8 cellular contexts compared by ENCODE assay signal in the genomic region with DNA sequence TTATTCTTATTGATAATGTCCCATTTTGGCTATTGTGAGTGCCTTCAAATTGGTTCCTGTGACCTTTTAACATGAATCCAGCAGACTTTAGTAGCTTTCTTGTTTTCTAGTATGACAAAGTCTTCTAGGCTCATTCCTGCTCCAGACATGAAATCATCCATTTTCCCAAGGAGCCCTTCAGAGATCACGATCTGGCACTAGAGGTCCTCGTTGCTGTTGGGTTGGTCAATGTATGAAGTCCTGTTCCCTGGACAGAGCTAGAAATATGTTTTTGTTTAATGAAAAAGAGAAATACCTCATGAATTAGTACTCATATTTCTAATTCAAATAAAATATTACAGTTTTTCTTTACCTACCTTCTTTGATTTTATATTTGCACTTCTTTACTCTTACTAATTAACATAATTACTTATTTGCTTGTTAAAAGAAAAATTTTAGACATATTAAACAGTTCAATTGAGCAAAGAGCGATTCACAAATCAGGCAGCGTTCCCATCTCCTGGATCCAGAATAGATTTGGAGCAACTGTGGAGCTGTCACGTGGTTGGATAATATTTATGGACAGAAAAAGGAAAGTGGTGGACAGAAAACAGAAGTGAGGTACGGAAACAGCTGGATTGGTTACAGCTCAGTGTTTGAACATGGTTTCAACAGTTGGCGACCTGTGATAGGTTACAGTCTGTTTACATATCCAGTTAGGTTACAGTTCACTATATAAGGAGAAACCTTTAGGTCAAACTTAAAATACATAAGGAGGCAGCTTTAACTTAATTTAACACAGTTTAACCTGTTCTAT. TPM values are rescaled to one million over a fixed set of nuclear protein-coding genes. Genes with fewer than 3 reads are reported as not detected.
DNase-seq lines count a peak whose midpoint lies in the region; ATAC-seq, FAIRE-seq and TF ChIP-seq lines count a peak whose summit lies in the region.

No MANE protein-coding gene starts in this region.

- no peaks in the 10 kb centered on the region for H3K9me3 ChIP-seq in naive thymus-derived CD4-positive, alpha-beta T cell (ENCODE audit: control insufficient read depth in 2 of 3, low read length in 3 of 3)

- H3K27me3 ChIP-seq in bronchial epithelial cell (ENCODE audit: control insufficient read depth, insufficient read depth, low read length): no peaks in the 10 kb centered on the region
- no peaks in the 10 kb centered on the region for H3K27me3 ChIP-seq in naive thymus-derived CD4-positive, alpha-beta T cell (ENCODE audit: control insufficient read depth in 2 of 2, insufficient read depth in 2 of 2, low read length in 2 of 2)

- no peaks in the 10 kb centered on the region for H3K9me3 Mint-ChIP-seq in naive thymus-derived CD4-positive, alpha-beta T cell
- H3K9me3 Mint-ChIP-seq in activated CD4-positive, alpha-beta memory T cell treated with anti-CD3 and anti-CD28 coated beads for 36 hours: no peaks in the 10 kb centered on the region
- no peaks in the 10 kb centered on the region for H3K9me3 Mint-ChIP-seq in activated T-cell treated with anti-CD3 and anti-CD28 coated beads, Interleukin-2, amount 50 U/mL, for 72 hours
- H3K9me3 Mint-ChIP-seq in activated CD8-positive, alpha-beta T cell treated with anti-CD3 and anti-CD28 coated beads, Interleukin-2, amount 10 ng/mL, durations not matched to agents 7 days and 5 days (ENCODE audit: insufficient read depth): no peaks in the 10 kb centered on the region

- H3K4me3 Mint-ChIP-seq in naive thymus-derived CD4-positive, alpha-beta T cell: no peak overlapping the region
- no peak overlapping the region for H3K4me3 Mint-ChIP-seq in activated CD4-positive, alpha-beta memory T cell treated with anti-CD3 and anti-CD28 coated beads for 36 hours
- H3K4me3 Mint-ChIP-seq in activated T-cell treated with anti-CD3 and anti-CD28 coated beads, Interleukin-2, amount 50 U/mL, for 72 hours: no peak overlapping the region
- H3K4me3 Mint-ChIP-seq in activated CD8-positive, alpha-beta T cell treated with anti-CD3 and anti-CD28 coated beads, Interleukin-2, amount 10 ng/mL, durations not matched to agents 7 days and 5 days: no peak overlapping the region

- no peaks in the 10 kb centered on the region for H3K4me1 ChIP-seq in naive thymus-derived CD4-positive, alpha-beta T cell (ENCODE audit: control insufficient read depth in 2 of 2, insufficient read depth in 2 of 2, low read length in 2 of 2)

- DNase-seq in D341Med (ENCODE audit: low spot score): peak; percentile 53
- no peak for DNase-seq in LNCaP clone FGC (ENCODE audit: low read depth)
- peak; percentile 40 for DNase-seq in bronchial epithelial cell (ENCODE audit: low read depth)
- no peak for DNase-seq in naive thymus-derived CD4-positive, alpha-beta T cell
- DNase-seq in activated CD4-positive, alpha-beta memory T cell treated with anti-CD3 and anti-CD28 coated beads for 36 hours: no peak
- DNase-seq in activated T-cell treated with anti-CD3 and anti-CD28 coated beads, Interleukin-2, amount 50 U/mL, for 72 hours: no peak
- no peak for DNase-seq in activated CD8-positive, alpha-beta T cell treated with anti-CD3 and anti-CD28 coated beads, Interleukin-2, amount 10 ng/mL, durations not matched to agents 7 days and 5 days
- DNase-seq in T-helper 2 cell: no peak

- CTCF ChIA-PET in naive thymus-derived CD4-positive, alpha-beta T cell (lab: Charles Lee): no interaction called here
- CTCF ChIA-PET in activated CD4-positive, alpha-beta memory T cell treated with anti-CD3 and anti-CD28 coated beads for 36 hours (lab: Charles Lee): interaction anchor here (0.5 kb wide), 1 partner anchor 966 kb away, joined by 3 read pairs; no protein-coding TSS in a partner anchor
- CTCF ChIA-PET in activated CD8-positive, alpha-beta T cell treated with anti-CD3 and anti-CD28 coated beads, Interleukin-2, amount 10 ng/mL, durations not matched to agents 7 days and 5 days (lab: Charles Lee): interaction anchor here (1.0 kb wide), 1 partner anchor 108 kb away, joined by 3 read pairs; no protein-coding TSS in a partner anchor

- no peaks in the 10 kb centered on the region for H3K36me3 Mint-ChIP-seq in naive thymus-derived CD4-positive, alpha-beta T cell
- no peaks in the 10 kb centered on the region for H3K36me3 Mint-ChIP-seq in activated CD4-positive, alpha-beta memory T cell treated with anti-CD3 and anti-CD28 coated beads for 36 hours
- H3K36me3 Mint-ChIP-seq in activated T-cell treated with anti-CD3 and anti-CD28 coated beads, Interleukin-2, amount 50 U/mL, for 72 hours (ENCODE audit: insufficient read depth in 2 of 2): no peaks in the 10 kb centered on the region
- H3K36me3 Mint-ChIP-seq in activated CD8-positive, alpha-beta T cell treated with anti-CD3 and anti-CD28 coated beads, Interleukin-2, amount 10 ng/mL, durations not matched to agents 7 days and 5 days (ENCODE audit: low read depth): no peaks in the 10 kb centered on the region

- H3K27me3 Mint-ChIP-seq in naive thymus-derived CD4-positive, alpha-beta T cell: peaks cover 3 to 34% (median 7%) of the 10 kb centered on the region in 5 donors
- peaks cover 2% of the 10 kb centered on the region for H3K27me3 Mint-ChIP-seq in activated CD4-positive, alpha-beta memory T cell treated with anti-CD3 and anti-CD28 coated beads for 36 hours
- H3K27me3 Mint-ChIP-seq in activated T-cell treated with anti-CD3 and anti-CD28 coated beads, Interleukin-2, amount 50 U/mL, for 72 hours (ENCODE audit: low read depth): no peaks in the 10 kb centered on the region
- H3K27me3 Mint-ChIP-seq in activated CD8-positive, alpha-beta T cell treated with anti-CD3 and anti-CD28 coated beads, Interleukin-2, amount 10 ng/mL, durations not matched to agents 7 days and 5 days (ENCODE audit: low read depth): peaks cover 29% of the 10 kb centered on the region

- no peak overlapping the region for H3K27ac Mint-ChIP-seq in naive thymus-derived CD4-positive, alpha-beta T cell
- H3K27ac Mint-ChIP-seq in activated CD4-positive, alpha-beta memory T cell treated with anti-CD3 and anti-CD28 coated beads for 36 hours: no peak overlapping the region
- H3K27ac Mint-ChIP-seq in activated T-cell treated with anti-CD3 and anti-CD28 coated beads, Interleukin-2, amount 50 U/mL, for 72 hours: no peak overlapping the region
- no peak overlapping the region for H3K27ac Mint-ChIP-seq in activated CD8-positive, alpha-beta T cell treated with anti-CD3 and anti-CD28 coated beads, Interleukin-2, amount 10 ng/mL, durations not matched to agents 7 days and 5 days

- peak; percentile 36 for ATAC-seq in naive thymus-derived CD4-positive, alpha-beta T cell
- no peak for ATAC-seq in activated T-cell treated with anti-CD3 and anti-CD28 coated beads, Interleukin-2, amount 50 U/mL, for 72 hours (replicated peaks in 1 of 2)
- no peak for ATAC-seq in activated CD8-positive, alpha-beta T cell treated with anti-CD3 and anti-CD28 coated beads, Interleukin-2, amount 10 ng/mL, durations not matched to agents 7 days and 5 days

- POLR2A ChIA-PET in naive thymus-derived CD4-positive, alpha-beta T cell (lab: Charles Lee): no interaction called here
- POLR2A ChIA-PET in activated CD4-positive, alpha-beta memory T cell treated with anti-CD3 and anti-CD28 coated beads for 36 hours (lab: Charles Lee): no interaction called here
- POLR2A ChIA-PET in activated CD8-positive, alpha-beta T cell treated with anti-CD3 and anti-CD28 coated beads, Interleukin-2, amount 10 ng/mL, durations not matched to agents 7 days and 5 days (lab: Charles Lee): no interaction called here

- FAIRE-seq in bronchial epithelial cell (lab: Jason Lieb, UNC): no peak

- intact Hi-C loops in naive thymus-derived CD4-positive, alpha-beta T cell (cut with micrococcal nuclease): no loop called here
- intact Hi-C loops in activated CD4-positive, alpha-beta memory T cell treated with anti-CD3 and anti-CD28 coated beads for 36 hours (cut with micrococcal nuclease): no loop called here

- TF ChIP-seq CTCF in LNCaP clone FGC (IDR thresholded peaks at IDR 0.05; ENCODE audit: control insufficient read depth, extremely low read depth, insufficient read depth) (peak; percentile 59), bronchial epithelial cell (IDR thresholded peaks at IDR 0.05; ENCODE audit: insufficient read depth, low read length, severe bottlenecking) (no peak)

- H3K4me1 Mint-ChIP-seq in naive thymus-derived CD4-positive, alpha-beta T cell: no peaks in the 10 kb centered on the region
- no peaks in the 10 kb centered on the region for H3K4me1 Mint-ChIP-seq in activated CD4-positive, alpha-beta memory T cell treated with anti-CD3 and anti-CD28 coated beads for 36 hours (ENCODE audit: low read depth)
- no peaks in the 10 kb centered on the region for H3K4me1 Mint-ChIP-seq in activated T-cell treated with anti-CD3 and anti-CD28 coated beads, Interleukin-2, amount 50 U/mL, for 72 hours (ENCODE audit: low read depth)
- no peaks in the 10 kb centered on the region for H3K4me1 Mint-ChIP-seq in activated CD8-positive, alpha-beta T cell treated with anti-CD3 and anti-CD28 coated beads, Interleukin-2, amount 10 ng/mL, durations not matched to agents 7 days and 5 days (ENCODE audit: low read depth)

- no peak overlapping the region for H3K27ac ChIP-seq in naive thymus-derived CD4-positive, alpha-beta T cell (ENCODE audit: low read depth, low read length)

- H3K4me3 ChIP-seq in LNCaP clone FGC (ENCODE audit: low read depth, low read length) (no peak overlapping the region), bronchial epithelial cell (ENCODE audit: low read depth, low read length) (no peak overlapping the region)
- no peak overlapping the region for H3K4me3 ChIP-seq in naive thymus-derived CD4-positive, alpha-beta T cell (ENCODE audit: low read length)

- H3K36me3 ChIP-seq in bronchial epithelial cell (ENCODE audit: control insufficient read depth, insufficient read depth, low read length): no peaks in the 10 kb centered on the region
- no peaks in the 10 kb centered on the region for H3K36me3 ChIP-seq in naive thymus-derived CD4-positive, alpha-beta T cell (ENCODE audit: control insufficient read depth in 2 of 3, insufficient read depth in 3 of 3, low read length in 3 of 3)

RNA-seq across cellular contexts. Expression of a gene that starts 19.8 kb away (rescaled TPM):
- 2.4 and 3.7 TPM in 2 replicates for total RNA-seq in bronchial epithelial cell
- total RNA-seq in naive thymus-derived CD4-positive, alpha-beta T cell: 1 to 10 TPM; 2.7 to 5.8 (median 4.3) TPM
- polyA plus RNA-seq in naive thymus-derived CD4-positive, alpha-beta T cell: 1 to 10 TPM; 2.6 to 4.3 TPM
- 1 to 10 TPM; 6.8 TPM for total RNA-seq in activated CD4-positive, alpha-beta memory T cell treated with anti-CD3 and anti-CD28 coated beads for 36 hours
- total RNA-seq in activated T-cell treated with anti-CD3 and anti-CD28 coated beads, Interleukin-2, amount 50 U/mL, for 72 hours: 1 to 10 TPM; 6.6 to 7.8 TPM
- total RNA-seq in activated CD8-positive, alpha-beta T cell treated with anti-CD3 and anti-CD28 coated beads, Interleukin-2, amount 10 ng/mL, durations not matched to agents 7 days and 5 days: 1 to 10 TPM; 4.2 to 4.3 TPM

RNA-seq across cellular contexts. Expression of a gene that starts 24.3 kb away (rescaled TPM):
- total RNA-seq in bronchial epithelial cell: 4.2 and 6.1 TPM in 2 replicates
- 10 to 100 TPM; 10.9 to 23.4 (median 13.6) TPM for total RNA-seq in naive thymus-derived CD4-positive, alpha-beta T cell
- polyA plus RNA-seq in naive thymus-derived CD4-positive, alpha-beta T cell: 10 to 100 TPM; 33.5 to 47.7 TPM
- total RNA-seq in activated CD4-positive, alpha-beta memory T cell treated with anti-CD3 and anti-CD28 coated beads for 36 hours: 10 to 100 TPM; 20.5 to 22.4 TPM
- 10 to 100 TPM; 28.3 to 30.4 TPM for total RNA-seq in activated T-cell treated with anti-CD3 and anti-CD28 coated beads, Interleukin-2, amount 50 U/mL, for 72 hours
- total RNA-seq in activated CD8-positive, alpha-beta T cell treated with anti-CD3 and anti-CD28 coated beads, Interleukin-2, amount 10 ng/mL, durations not matched to agents 7 days and 5 days: 10 to 100 TPM; 13.2 to 14.6 TPM

Comparison
In these comparisons a context has a peak if more than half of its experiments do, and no peak if none do; other contexts are left out.
1. DNase-seq: peak in D341Med (single experiment) and bronchial epithelial cell (single experiment); none in LNCaP clone FGC (single experiment), naive thymus-derived CD4-positive, alpha-beta T cell (0 of 9), activated CD4-positive, alpha-beta memory T cell treated with anti-CD3 and anti-CD28 coated beads for 36 hours (single experiment), activated T-cell treated with anti-CD3 and anti-CD28 coated beads, Interleukin-2, amount 50 U/mL, for 72 hours (0 of 2), activated CD8-positive, alpha-beta T cell treated with anti-CD3 and anti-CD28 coated beads, Interleukin-2, amount 10 ng/mL, durations not matched to agents 7 days and 5 days (single experiment) and T-helper 2 cell (0 of 5).